In the genomic region with DNA sequence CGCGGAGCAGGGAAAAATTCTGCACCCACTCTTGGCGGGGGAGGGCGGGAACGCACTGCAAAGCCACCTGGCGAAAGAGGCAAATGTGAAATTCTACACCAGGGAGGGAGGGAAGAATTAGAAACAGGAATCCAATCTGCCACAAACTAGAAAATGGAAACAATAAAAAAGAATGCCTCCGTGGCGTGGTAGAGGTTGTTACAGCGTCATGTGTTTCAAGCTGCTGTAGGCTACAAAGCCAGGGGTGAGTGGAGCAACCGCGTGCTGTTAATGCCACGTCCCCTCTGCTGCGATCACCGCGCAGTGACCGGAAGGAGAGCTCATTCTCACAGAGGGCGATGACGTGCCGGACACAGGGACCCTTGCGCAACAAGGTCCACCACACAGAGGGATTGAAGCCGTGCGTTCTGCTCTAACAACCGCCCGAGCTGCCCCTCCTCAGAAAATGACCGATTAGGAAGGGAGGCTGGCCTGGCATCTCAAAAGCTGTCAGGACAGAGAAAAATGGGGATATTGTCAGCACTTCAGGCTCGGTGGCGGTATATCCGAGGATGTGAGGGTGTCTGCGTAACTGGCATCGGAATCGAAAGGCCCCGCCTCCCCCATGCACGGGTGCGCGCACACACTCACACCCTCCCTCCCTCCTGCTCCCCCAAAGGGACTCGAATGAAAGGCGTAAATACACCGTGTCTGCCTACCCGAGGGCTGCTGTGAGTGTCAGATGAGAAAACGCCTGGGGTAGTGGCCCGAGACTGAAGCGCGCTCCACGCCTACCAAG, we compare ENCODE assay signal across 8 cellular contexts.
DNase-seq lines count a peak whose midpoint lies in the region; ATAC-seq and TF ChIP-seq lines count a peak whose summit lies in the region.

No MANE protein-coding gene starts in this region.

- H3K36me3 ChIP-seq in testis (ENCODE audit: low read depth, missing control alignments) = no peaks in the 10 kb centered on the region

- no peak overlapping the region for H2BK120ac ChIP-seq in H9 (ENCODE audit: low read depth, low read length, poor library complexity, severe bottlenecking)

- no peaks in the 10 kb centered on the region; a peak in 1 of 5 replicates for H3K9me3 Mint-ChIP-seq in H9
- no peaks in the 10 kb centered on the region for H3K9me3 Mint-ChIP-seq in activated naive CD8-positive, alpha-beta T cell treated with anti-CD3 and anti-CD28 coated beads for 36 hours

- H3K4me3 ChIP-seq in testis = peak overlapping the region; percentile 55

- TF ChIP-seq CTCF in H9 (conservative IDR thresholded peaks at IDR 0.05) (no peak), omental fat pad (IDR thresholded peaks at IDR 0.05) (no peak), testis (IDR thresholded peaks at IDR 0.05) (no peak)

- intact Hi-C loops in head of caudate nucleus (cut with DNase I) (no loop called here), testis (cut with DNase I; ENCODE audit: low total_unique reads) (no loop called here)

- no peaks in the 10 kb centered on the region for H4K20me1 ChIP-seq in H9 (ENCODE audit: control insufficient read depth, insufficient read depth, insufficient read length)

- no peaks in the 10 kb centered on the region for H3K79me1 ChIP-seq in H9 (ENCODE audit: insufficient read depth, low read depth, low read length, poor library complexity, severe bottlenecking)

- H3K27me3 ChIP-seq in H9 (ENCODE audit: insufficient read depth, low read length) (no peaks in the 10 kb centered on the region; the same call in 1 of the 2 replicates), testis (no peaks in the 10 kb centered on the region)

- no peak overlapping the region for H2AK5ac ChIP-seq in H9 (ENCODE audit: insufficient read length, low read length)

- no peak overlapping the region for H4K8ac ChIP-seq in H9 (replicated peaks; ENCODE audit: insufficient read length, low read depth, low read length)

- ATAC-seq in omental fat pad (ENCODE audit: low FRiP score) = peak; percentile 80

- H3K23me2 ChIP-seq in H9 (ENCODE audit: insufficient read length, low read depth, low read length, poor library complexity, severe bottlenecking) = peaks cover 4% of the 10 kb centered on the region

- H2BK20ac ChIP-seq in H9 (ENCODE audit: low read depth, low read length, poor library complexity, severe bottlenecking) = no peak overlapping the region

- H3K4me1 ChIP-seq in H9 (ENCODE audit: insufficient read depth, low read length) (no peaks in the 10 kb centered on the region), testis (peaks cover 19% of the 10 kb centered on the region)

- no peak overlapping the region for H3K18ac ChIP-seq in H9 (ENCODE audit: insufficient read length, low read depth, low read length)

- no peak overlapping the region for H3T11ph ChIP-seq in H9 (ENCODE audit: low read length)

- no peak overlapping the region for H2BK5ac ChIP-seq in H9 (ENCODE audit: insufficient read length, low read length)

- H3K36me3 Mint-ChIP-seq in H9 (ENCODE audit: insufficient read depth in 1 of 3, low read depth in 3 of 3) = no peaks in the 10 kb centered on the region
- H3K36me3 Mint-ChIP-seq in activated naive CD8-positive, alpha-beta T cell treated with anti-CD3 and anti-CD28 coated beads for 36 hours = no peaks in the 10 kb centered on the region

- peak overlapping the region; percentile 88 for H3K4me2 ChIP-seq in H9 (ENCODE audit: insufficient read depth, insufficient read length, low read length)

- H3K79me2 ChIP-seq in H9 (ENCODE audit: insufficient read depth, low read length) = no peaks in the 10 kb centered on the region

- no peak for TF ChIP-seq POLR2A in testis (IDR thresholded peaks at IDR 0.05)

- DNase-seq in H9 = no peak
- peak; percentile 40 for DNase-seq in RPMI8226
- DNase-seq in activated naive CD8-positive, alpha-beta T cell treated with anti-CD3 and anti-CD28 coated beads for 36 hours = peak; percentile 56
- DNase-seq in head of caudate nucleus = peak; percentile 52 to 91 (median 74)
- DNase-seq in omental fat pad (ENCODE audit: low spot score) = peak; percentile 77
- DNase-seq in testis = peak; percentile 82
- no peak for DNase-seq in NCI-H446 (lab: John Stamatoyannopoulos, UW)
- DNase-seq in NCI-H1930 (lab: John Stamatoyannopoulos, UW) = no peak

- no peak overlapping the region for H2BK15ac ChIP-seq in H9 (ENCODE audit: low read depth, low read length)

- H3K23ac ChIP-seq in H9 (ENCODE audit: insufficient read length, low read depth, low read length) = no peak overlapping the region

- H3K4ac ChIP-seq in H9 (ENCODE audit: low read depth, low read length) = no peak overlapping the region

- H3K27me3 Mint-ChIP-seq in H9 (ENCODE audit: low read depth) = peaks cover 62% of the 10 kb centered on the region
- H3K27me3 Mint-ChIP-seq in activated naive CD8-positive, alpha-beta T cell treated with anti-CD3 and anti-CD28 coated beads for 36 hours = no peaks in the 10 kb centered on the region

- H3K4me3 Mint-ChIP-seq in H9 = peak overlapping the region; percentile 52 to 73
- H3K4me3 Mint-ChIP-seq in activated naive CD8-positive, alpha-beta T cell treated with anti-CD3 and anti-CD28 coated beads for 36 hours = peak overlapping the region; percentile 59

- H3K9ac ChIP-seq in H9 (ENCODE audit: extremely low read depth, insufficient read length, low read length) = peak overlapping the region; percentile 25

- no CpG with 5 or more reads among the region's 44 CpGs for WGBS in H9 (ENCODE audit: extremely low coverage, insufficient read length, low lambda C conversion rate)
- WGBS in testis, 2 donors = 2 to 4% methylated on average over 44 of the region's 44 CpGs

- H3K9me3 ChIP-seq in H9 (ENCODE audit: control insufficient read depth, low read depth, low read length) (no peaks in the 10 kb centered on the region), testis (no peaks in the 10 kb centered on the region)

- no peak overlapping the region for H3K56ac ChIP-seq in H9 (ENCODE audit: insufficient read length, low read depth, low read length)

- no peak overlapping the region for H2AFZ ChIP-seq in H9 (ENCODE audit: low read length)

- no peak overlapping the region for H2BK12ac ChIP-seq in H9 (ENCODE audit: insufficient read length, low read depth, low read length)

- H3K27ac Mint-ChIP-seq in H9 = no peak overlapping the region
- peak overlapping the region; percentile 74 for H3K27ac Mint-ChIP-seq in activated naive CD8-positive, alpha-beta T cell treated with anti-CD3 and anti-CD28 coated beads for 36 hours

- H3K14ac ChIP-seq in H9 (ENCODE audit: insufficient read depth, low read length) = no peak overlapping the region; the same call in 1 of the 2 replicates

- H4K5ac ChIP-seq in H9 (ENCODE audit: insufficient read length, low read depth, low read length) = no peak overlapping the region

- H4K91ac ChIP-seq in H9 (ENCODE audit: insufficient read length, low read depth, low read length) = no peak overlapping the region

- H3K27ac ChIP-seq in H9 (ENCODE audit: insufficient read length, low read depth, low read length) (no peak overlapping the region), testis (peak overlapping the region; percentile 55 to 74)

- H3K4me1 Mint-ChIP-seq in H9 = peaks cover 22 to 37% of the 10 kb centered on the region in 2 experiments
- H3K4me1 Mint-ChIP-seq in activated naive CD8-positive, alpha-beta T cell treated with anti-CD3 and anti-CD28 coated beads for 36 hours = peaks cover 39% of the 10 kb centered on the region

Comparison
In these comparisons a context has a peak if more than half of its experiments do, and no peak if none do; other contexts are left out.
1. DNase-seq: peak in RPMI8226 (single experiment), activated naive CD8-positive, alpha-beta T cell treated with anti-CD3 and anti-CD28 coated beads for 36 hours (single experiment), head of caudate nucleus (42 of 42), omental fat pad (single experiment) and testis (single experiment); none in H9 (single experiment), NCI-H446 (0 of 2) and NCI-H1930 (0 of 2).